8 cellular contexts compared by ENCODE assay signal in genomic region chr16:56610017-56610608, GRCh38. TPM values are rescaled to one million over a fixed set of nuclear protein-coding genes. Genes with fewer than 3 reads are reported as not detected.
DNase-seq lines count a peak whose midpoint lies in the region; ATAC-seq and TF ChIP-seq lines count a peak whose summit lies in the region.

No MANE protein-coding gene starts in this region.

- H3F3A ChIP-seq in SU-DHL-6 (ENCODE audit: insufficient read depth), result no peaks in the 10 kb centered on the region

- no peaks in the 10 kb centered on the region for H3K79me2 ChIP-seq in SU-DHL-6 (ENCODE audit: insufficient read depth, low read length)

- H3K9me3 ChIP-seq in SU-DHL-6 (ENCODE audit: insufficient read depth, low read length), result no peaks in the 10 kb centered on the region

- DNase-seq in NCI-H1417 (lab: John Stamatoyannopoulos, UW), result peak in 2 of 3 experiments; percentile 17 to 25
- DNase-seq in NCI-H1417 treated with DMSO at 0.1 percent for 48 hours (lab: John Stamatoyannopoulos, UW), result no peak
- peak; percentile 61 for DNase-seq in kidney glomerular epithelial cell (lab: John Stamatoyannopoulos, UW)
- DNase-seq in stimulated activated CD4-positive, alpha-beta T cell treated with anti-CD3 and anti-CD28 coated beads, Interleukin-2, amount 100 ng/mL, for 4 hours (ENCODE audit: low read depth), result peak; percentile 76
- DNase-seq in NK-92 treated with Interleukin-12 subunit alpha and Interleukin-12 subunit beta, amount 100 ng/mL, for 24 hours (lab: John Stamatoyannopoulos, UW), result no peak

- no peak overlapping the region for H3K9ac ChIP-seq in SU-DHL-6 (ENCODE audit: low read length)

- H3K4me3 ChIP-seq in SU-DHL-6 (ENCODE audit: insufficient read depth, low read length, poor library complexity, severe bottlenecking), result no peak overlapping the region

- ATAC-seq in HG03565 (IDR thresholded peaks at IDR 0.05; ENCODE audit: unreplicated experiment), result no peak

- H3K4me2 ChIP-seq in SU-DHL-6 (ENCODE audit: low read depth, low read length, poor library complexity, severe bottlenecking), result peak overlapping the region; percentile 75

- 15 to 21% (median 19%) methylated on average over 10 of the region's 10 CpGs for WGBS in adipose tissue, 3 donors

- H3K27ac ChIP-seq in SU-DHL-6 (ENCODE audit: low read depth, low read length), result no peak overlapping the region
- peak overlapping the region; percentile 61 for H3K27ac ChIP-seq in adipose tissue (ENCODE audit: low read depth, low read length)

- no peaks in the 10 kb centered on the region for H3K27me3 ChIP-seq in SU-DHL-6 (ENCODE audit: low read length)

- no peaks in the 10 kb centered on the region for H3K36me3 ChIP-seq in SU-DHL-6 (ENCODE audit: low read length)

- H2AFZ ChIP-seq in SU-DHL-6 (ENCODE audit: low read depth, low read length, severe bottlenecking), result no peak overlapping the region

- no peaks in the 10 kb centered on the region for H3K9me2 ChIP-seq in SU-DHL-6 (replicated peaks; ENCODE audit: insufficient read depth, low read length)

- no peaks in the 10 kb centered on the region for H4K20me1 ChIP-seq in SU-DHL-6 (ENCODE audit: low read depth, low read length)

- TF ChIP-seq CTCF in SU-DHL-6 (IDR thresholded peaks at IDR 0.05; ENCODE audit: insufficient read depth, low read length, poor library complexity, severe bottlenecking), result no peak

RNA-seq across cellular contexts. Expression of gene MT2A, which starts 1.7 kb away (rescaled TPM):
- 1,000 to 10,000 TPM in 2 of 3 donors, 100 to 1,000 TPM in 1; 558 to 7,150 (median 3,647) TPM for polyA plus RNA-seq in adipose tissue

RNA-seq across cellular contexts. Expression of gene MT1E, which starts 15.5 kb away (rescaled TPM):
- 1,000 to 10,000 TPM in 2 of 3 donors, 100 to 1,000 TPM in 1; 256 to 2,506 (median 1,432) TPM for polyA plus RNA-seq in adipose tissue

RNA-seq across cellular contexts. Expression of gene MT3, which starts 20.8 kb away (rescaled TPM):
- polyA plus RNA-seq in adipose tissue, result 1 to 10 TPM in 2 of 3 donors, under 1 TPM in 1; 0.91 to 2.7 (median 1.8) TPM

RNA-seq across cellular contexts. Expression of gene MT1M, which starts 22.3 kb away (rescaled TPM):
- 1,000 to 10,000 TPM in 1 of 3 donors, 100 to 1,000 TPM in 2; 108 to 1,265 (median 551) TPM for polyA plus RNA-seq in adipose tissue

RNA-seq across cellular contexts. Expression of gene MT1A, which starts 28.4 kb away (rescaled TPM):
- 1,000 to 10,000 TPM in 2 of 3 donors, 100 to 1,000 TPM in 1; 259 to 2,112 (median 1,254) TPM for polyA plus RNA-seq in adipose tissue

Comparison
In these comparisons a context has a peak if more than half of its experiments do, and no peak if none do; other contexts are left out.
1. DNase-seq: peak in NCI-H1417 (2 of 3), kidney glomerular epithelial cell (single experiment) and stimulated activated CD4-positive, alpha-beta T cell treated with anti-CD3 and anti-CD28 coated beads, Interleukin-2, amount 100 ng/mL, for 4 hours (single experiment); none in NCI-H1417 treated with DMSO at 0.1 percent for 48 hours (single experiment) and NK-92 treated with Interleukin-12 subunit alpha and Interleukin-12 subunit beta, amount 100 ng/mL, for 24 hours (single experiment).